10 cellular contexts compared by ENCODE assay signal in genomic region chr17:69575346-69575761, GRCh38.
A peak's percentile ranks its signal among the peaks of the same experiment; 100 is the strongest.
DNase-seq lines count a peak whose midpoint lies in the region; TF ChIP-seq lines count a peak whose summit lies in the region.
"Had no signal": no experiment of that assay in that cellular context is flagged by ENCODE, and none has a peak within 500 bp of the region (broad histone marks: within the 10 kb centered on the region; RNA-seq: fewer than 3 reads in every experiment).

No MANE protein-coding gene starts in this region.

- peaks cover 28% of the 10 kb centered on the region for H3K4me1 Mint-ChIP-seq in osteocyte (ENCODE audit: unreplicated experiment)

- peak overlapping the region; percentile 16 for H3K4me3 ChIP-seq in endocrine pancreas (ENCODE audit: control insufficient read depth, insufficient read depth, low read length)

- H3K9ac ChIP-seq in endocrine pancreas (ENCODE audit: control insufficient read depth, insufficient read depth, low read length): no peak overlapping the region

- no peaks in the 10 kb centered on the region for H3K36me3 ChIP-seq in endocrine pancreas (ENCODE audit: control insufficient read depth, insufficient read depth, low read length)

- no peaks in the 10 kb centered on the region for H3K9me3 ChIP-seq in endocrine pancreas (ENCODE audit: control insufficient read depth, low read length)

- H3K9me3 Mint-ChIP-seq in osteocyte (ENCODE audit: unreplicated experiment): peaks cover 3% of the 10 kb centered on the region

- H3K27ac Mint-ChIP-seq in osteocyte (ENCODE audit: unreplicated experiment): peak overlapping the region; percentile 75

- H3K27me3 ChIP-seq in endocrine pancreas (ENCODE audit: control insufficient read depth, insufficient read depth, low read length): no peaks in the 10 kb centered on the region

- no peak for TF ChIP-seq CTCF in osteocyte (IDR thresholded peaks at IDR 0.05)

- no peaks in the 10 kb centered on the region for H3K36me3 Mint-ChIP-seq in osteocyte (ENCODE audit: unreplicated experiment)

- H3K4me1 ChIP-seq in endocrine pancreas (ENCODE audit: control insufficient read depth, insufficient read depth, low read length): peaks cover 8% of the 10 kb centered on the region

- peak; percentile 73 for DNase-seq in DMS79 treated with DMSO at 0.1 percent for 48 hours (lab: John Stamatoyannopoulos, UW)
- peak; percentile 52 for DNase-seq in NCI-H2029 treated with DMSO at 0.1 percent for 48 hours (lab: John Stamatoyannopoulos, UW)
- DNase-seq in osteocyte (ENCODE audit: extremely low spot score, unreplicated experiment): no peak
- DNase-seq in NCI-H1930 (lab: John Stamatoyannopoulos, UW): no peak
- no peak for DNase-seq in NCI-H1048 (lab: John Stamatoyannopoulos, UW)
- DNase-seq in NK-92 treated with Interleukin-12 subunit alpha and Interleukin-12 subunit beta, amount 100 ng/mL, for 24 hours (lab: John Stamatoyannopoulos, UW): no peak
- no peak for DNase-seq in NAMALWA (ENCODE audit: low spot score)
- DNase-seq: activated effector memory CD4-positive, alpha-beta T cell treated with anti-CD3 and anti-CD28 coated beads, Interleukin-2, amount 50 U/mL, for 16 hours; stimulated activated CD4-positive, alpha-beta T cell treated with anti-CD3 and anti-CD28 coated beads, Interleukin-4, amount 100 ng/mL, for 24 hours had no signal

- no peak overlapping the region for H3K4me3 Mint-ChIP-seq in osteocyte (ENCODE audit: unreplicated experiment)

- H3K27me3 Mint-ChIP-seq in osteocyte (ENCODE audit: unreplicated experiment): peaks cover 17% of the 10 kb centered on the region

Comparison
In these comparisons a context has a peak if more than half of its experiments do, and no peak if none do; other contexts are left out.
1. DNase-seq: peak in DMS79 treated with DMSO at 0.1 percent for 48 hours (single experiment) and NCI-H2029 treated with DMSO at 0.1 percent for 48 hours (single experiment); none in osteocyte (single experiment), NCI-H1930 (0 of 2), NCI-H1048 (single experiment), NK-92 treated with Interleukin-12 subunit alpha and Interleukin-12 subunit beta, amount 100 ng/mL, for 24 hours (single experiment) and NAMALWA (single experiment).